ENCODE assay signal across 8 cellular contexts in the genomic region with DNA sequence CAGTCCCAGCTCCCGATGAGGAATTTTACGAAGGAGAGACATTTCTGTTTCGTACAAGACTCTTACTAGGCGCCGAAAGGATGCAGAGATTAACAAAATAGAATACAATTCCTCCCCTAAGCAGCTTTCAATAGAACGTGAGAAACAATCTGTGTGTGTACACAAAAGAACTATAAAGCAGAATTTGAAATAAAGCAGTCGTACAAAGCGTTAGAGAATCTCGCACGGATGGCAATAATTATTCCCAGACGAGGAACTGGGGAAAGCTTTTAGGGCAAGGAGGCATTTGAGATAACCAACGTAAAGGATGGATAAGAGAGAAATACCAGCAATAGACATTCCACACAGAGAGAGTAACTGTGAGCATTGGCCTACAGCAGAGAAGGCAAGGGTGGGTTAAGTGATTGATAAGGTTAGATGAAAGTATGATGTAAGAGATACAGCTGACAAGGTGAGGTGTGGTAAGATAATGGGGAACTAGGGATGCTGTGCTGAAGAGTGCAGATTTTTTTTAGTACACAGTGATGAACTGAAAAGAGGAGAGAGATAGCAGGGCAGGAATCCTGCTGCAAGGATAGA. TPM values are rescaled to one million over a fixed set of nuclear protein-coding genes. Genes with fewer than 3 reads are reported as not detected.
DNase-seq lines count a peak whose midpoint lies in the region; ATAC-seq and TF ChIP-seq lines count a peak whose summit lies in the region.

No MANE protein-coding gene starts in this region.

- peaks cover 26% of the 10 kb centered on the region for H3K4me1 ChIP-seq in BLaER1
- no peaks in the 10 kb centered on the region for H3K4me1 ChIP-seq in colonic mucosa
- peaks cover 7% of the 10 kb centered on the region for H3K4me1 ChIP-seq in neuron (ENCODE audit: insufficient read depth, low read length)

- H3K4me3 ChIP-seq in BLaER1, result peak overlapping the region; percentile 59
- H3K4me3 ChIP-seq in LNCaP clone FGC (ENCODE audit: low read depth, low read length), result peak overlapping the region; percentile 47
- H3K4me3 ChIP-seq in colonic mucosa, result peak overlapping the region; percentile 34
- H3K4me3 ChIP-seq in neuron (ENCODE audit: low read length), result peak overlapping the region; percentile 57

- H3K27me3 ChIP-seq in BLaER1 (no peaks in the 10 kb centered on the region), colonic mucosa (no peaks in the 10 kb centered on the region), neuron (ENCODE audit: insufficient read depth, low read length) (no peaks in the 10 kb centered on the region)

- no peaks in the 10 kb centered on the region for H3K9me3 ChIP-seq in BLaER1
- H3K9me3 ChIP-seq in colonic mucosa, result no peaks in the 10 kb centered on the region
- H3K9me3 ChIP-seq in neuron (ENCODE audit: low read length), result no peaks in the 10 kb centered on the region

- H3K36me3 ChIP-seq in BLaER1, result no peaks in the 10 kb centered on the region
- no peaks in the 10 kb centered on the region for H3K36me3 ChIP-seq in colonic mucosa
- no peaks in the 10 kb centered on the region for H3K36me3 ChIP-seq in neuron (ENCODE audit: insufficient read depth, low read length)

- peak overlapping the region; percentile 79 for H3K4me2 ChIP-seq in BLaER1

- H4K20me1 ChIP-seq in BLaER1, result no peaks in the 10 kb centered on the region

- intact Hi-C loops in colonic mucosa (cut with DNase I), result no loop called here

- 0 out of 2 replicates have a peak overlapping the region, but pooled peaks have one; percentile 16 for H3K27ac ChIP-seq in BLaER1
- peak overlapping the region; percentile 34 for H3K27ac ChIP-seq in colonic mucosa

- TF ChIP-seq CTCF in LNCaP clone FGC (IDR thresholded peaks at IDR 0.05; ENCODE audit: control insufficient read depth, extremely low read depth, insufficient read depth) (no peak), colonic mucosa (IDR thresholded peaks at IDR 0.05) (no peak)

- peak overlapping the region; percentile 64; the same call in 1 of the 2 replicates for H3K9ac ChIP-seq in BLaER1
- H3K9ac ChIP-seq in colonic mucosa (ENCODE audit: low read depth in 2 of 2, low read length in 2 of 2), result peak overlapping the region in 1 of 2 donors; percentile 75

- no peak for ATAC-seq in HG02588 (IDR thresholded peaks at IDR 0.05; ENCODE audit: unreplicated experiment)

- DNase-seq in LNCaP clone FGC (ENCODE audit: low read depth) (no peak), colonic mucosa (no peak), hypothalamus (lab: John Stamatoyannopoulos, UW) (no peak), SW 1271 (lab: John Stamatoyannopoulos, UW) (no peak), COLO829 (ENCODE audit: low spot score) (no peak)

- H2AFZ ChIP-seq in neuron (ENCODE audit: low read depth, low read length), result peak overlapping the region; percentile 51

RNA-seq across cellular contexts. Expression of gene RPS6KA5, which starts 1.0 kb away (rescaled TPM):
- total RNA-seq in colonic mucosa, result 10 to 100 TPM; 15.2 to 19.2 TPM

RNA-seq across cellular contexts. Expression of gene DGLUCY, which starts 52.5 kb away (rescaled TPM):
- total RNA-seq in colonic mucosa, result 100 to 1,000 TPM in 1 of 2 donors, 10 to 100 TPM in 1; 67.3 to 105 TPM
